In the genomic region with DNA sequence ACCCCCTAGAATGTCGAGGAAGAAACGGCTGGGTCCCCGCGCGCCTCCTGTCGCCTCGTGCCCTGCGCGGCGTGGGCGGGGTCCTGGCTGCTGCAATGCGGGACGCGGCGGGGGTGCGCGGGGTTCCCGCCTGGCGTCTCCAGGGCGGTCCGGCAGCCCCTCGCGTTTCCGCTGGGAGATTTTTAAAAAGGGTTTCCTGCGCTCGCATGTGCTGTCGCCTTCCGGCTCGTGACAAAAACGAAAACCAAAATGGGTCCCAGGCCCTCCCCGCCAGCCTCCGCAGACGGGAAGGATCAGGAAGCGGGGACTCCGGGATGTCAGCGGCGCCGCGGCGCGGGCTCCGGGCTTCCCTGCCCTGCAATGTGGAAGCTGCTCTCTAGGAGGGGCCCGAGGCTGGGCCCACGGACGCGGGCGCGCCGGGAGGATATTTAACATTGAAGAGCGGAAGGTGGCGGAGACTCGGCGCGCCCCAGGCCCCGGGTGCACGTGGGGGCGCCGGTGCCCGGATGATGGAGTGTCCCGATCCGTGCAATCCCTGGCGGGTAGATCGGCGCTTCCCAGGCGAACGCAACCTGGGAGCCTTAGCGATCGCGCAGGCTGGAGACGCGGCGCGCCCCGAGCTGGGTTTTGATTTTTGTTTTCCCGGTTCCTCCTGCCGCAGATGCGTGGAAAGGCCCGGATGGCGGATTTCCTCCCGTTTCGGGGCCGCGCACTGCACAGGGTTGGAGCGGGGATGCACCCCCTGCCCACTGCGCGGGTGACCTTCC, we compare ENCODE assay signal across 8 cellular contexts. TPM values are rescaled to one million over a fixed set of nuclear protein-coding genes. Genes with fewer than 3 reads are reported as not detected.
A peak's percentile ranks its signal among the peaks of the same experiment; 100 is the strongest.
DNase-seq lines count a peak whose midpoint lies in the region; ATAC-seq, FAIRE-seq and TF ChIP-seq lines count a peak whose summit lies in the region.

No MANE protein-coding gene starts in this region.

- H3K36me3 Mint-ChIP-seq in IgD-negative memory B cell = peaks cover 2% of the 10 kb centered on the region

- WGBS in GM12878 (ENCODE audit: insufficient coverage, insufficient replicate concordance, low lambda C conversion rate, missing lambda C conversion rate) = under 1% methylated on average over 85 of the region's 86 CpGs
- no CpG with 5 or more reads among the region's 86 CpGs for whole genome bisulfite sequencing in iPS DF 6.9 (ENCODE audit: insufficient coverage, insufficient read length)

- CTCF ChIA-PET in GM12878 (lab: Yijun Ruan, JAX) = interaction anchor here (0.6 to 0.9 kb wide), 2 partner anchors 25 to 129 kb away, joined by 3 read pairs; no protein-coding TSS in a partner anchor

- SMC1A ChIA-PET in GM12878 (lab: Charles Lee; ENCODE audit: uncharacterized antibody, unreplicated experiment) = no interaction called here

- TF ChIP-seq RAD21 in GM12878 (IDR thresholded peaks at IDR 0.05; ENCODE audit: insufficient read depth, low read depth, low read length) = 0 out of 2 replicates have a peak, but pooled peaks have one; percentile 9

- POLR2A ChIA-PET in GM12878 (lab: Charles Lee) = interaction anchor here (1.0 kb wide), 1 partner anchor 104 kb away, joined by 4 read pairs; the partner anchor contains the start of gene PITRM1

- H3K27me3 Mint-ChIP-seq in IgD-negative memory B cell = no peaks in the 10 kb centered on the region

- H3K27me3 ChIP-seq in GM12878 (replicated peaks in 1 of 2; ENCODE audit: control insufficient read depth in 2 of 2, insufficient read depth in 2 of 2, low read length in 1 of 2) = no peaks in the 10 kb centered on the region; a peak in 1 of 4 replicates
- no peaks in the 10 kb centered on the region for H3K27me3 ChIP-seq in iPS DF 6.9 (ENCODE audit: control insufficient read depth, insufficient read depth, low read length)
- H3K27me3 ChIP-seq in skeletal muscle tissue (ENCODE audit: control insufficient read depth in 3 of 3, insufficient read depth in 3 of 3, low read length in 3 of 3) = peaks cover 8 to 41% (median 19%) of the 10 kb centered on the region in 3 donors

- FAIRE-seq in GM12878 (lab: Jason Lieb, UNC) = no peak

- H2AFZ ChIP-seq in GM12878 (ENCODE audit: control insufficient read depth, low read depth, low read length) = peak overlapping the region; percentile 78

- DNase-seq in D341Med (ENCODE audit: low spot score) = peak; percentile 80
- peak; percentile 27 for DNase-seq in T1000 (lab: John Stamatoyannopoulos, UW)
- no peak for DNase-seq in GM12878 (ENCODE audit: low read depth, low spot score)
- no peak for DNase-seq in iPS DF 6.9 (ENCODE audit: low read depth, low spot score)
- no peak for DNase-seq in NCI-H226

- ATAC-seq in GM21381 (IDR thresholded peaks at IDR 0.05; ENCODE audit: unreplicated experiment) = peak; percentile 34
- peak; percentile 67 for ATAC-seq in GM12878

- no peaks in the 10 kb centered on the region for H3K9me3 Mint-ChIP-seq in IgD-negative memory B cell

- H3K9me3 ChIP-seq in GM12878 (replicated peaks; ENCODE audit: control insufficient read depth, insufficient read depth, low read length) (no peaks in the 10 kb centered on the region), iPS DF 6.9 (ENCODE audit: control insufficient read depth, insufficient read depth, low read length) (no peaks in the 10 kb centered on the region), skeletal muscle tissue (ENCODE audit: control insufficient read depth in 3 of 3, low read length in 3 of 3) (no peaks in the 10 kb centered on the region)

- H3K4me3 ChIP-seq in GM12878 (peak overlapping the region; percentile 100), iPS DF 6.9 (ENCODE audit: low read length) (peak overlapping the region; percentile 72), skeletal muscle tissue (ENCODE audit: low read length in 3 of 3) (peak overlapping the region; percentile 69 to 76 (median 71))

- H3K4me3 Mint-ChIP-seq in IgD-negative memory B cell = peak overlapping the region; percentile 89 to 97 (median 96)

- peak; percentile 69 for TF ChIP-seq POLR2A in GM12878 (IDR thresholded peaks at IDR 0.05; ENCODE audit: low read depth, low read length)

- TF ChIP-seq EP300 in GM12878 (IDR thresholded peaks at IDR 0.05; ENCODE audit: borderline replicate concordance in 1 of 2, control insufficient read depth in 1 of 2, low read depth in 2 of 2, low read length in 2 of 2) = 0 out of 4 replicates have a peak, but pooled peaks of 1 of the 2 experiments have one; percentile 9

- H4K20me1 ChIP-seq in GM12878 (ENCODE audit: control insufficient read depth, insufficient read depth) = peaks cover 17% of the 10 kb centered on the region

- peak overlapping the region; percentile 90 for H3K9ac ChIP-seq in GM12878 (ENCODE audit: control insufficient read depth, insufficient read depth, low read length)
- H3K9ac ChIP-seq in skeletal muscle tissue (ENCODE audit: low read depth in 1 of 3, low read length in 3 of 3) = peak overlapping the region; percentile 53 to 76 (median 66)

- intact Hi-C loops in GM12878 (cut with micrococcal nuclease; ENCODE audit: unreplicated experiment) = no loop called here

- H3K79me2 ChIP-seq in GM12878 (ENCODE audit: control insufficient read depth, insufficient read depth, low read length) = peaks cover 60% of the 10 kb centered on the region

- peak overlapping the region in 2 of 3 donors; percentile 54 to 64 for H3K27ac Mint-ChIP-seq in IgD-negative memory B cell

- TF ChIP-seq CTCF in GM12878 (IDR thresholded peaks at IDR 0.05 in 2 of 3, conservative IDR thresholded peaks at IDR 0.05 in 1 of 3; ENCODE audit: control insufficient read depth in 2 of 3, extremely low read depth in 1 of 3, insufficient read depth in 1 of 3, low read depth in 3 of 3, low read length in 3 of 3) = no peak

- RAD21 ChIA-PET in GM12878 (lab: Charles Lee; ENCODE audit: unreplicated experiment) = interaction anchor here (1.0 kb wide), 1 partner anchor 20 kb away, joined by 3 read pairs; no protein-coding TSS in a partner anchor

- BruUV-seq in GM12878 (replicated peaks; lab: Mats Ljungman, UMichigan) = no TSS peak

- peak overlapping the region; percentile 85 for H3K27ac ChIP-seq in GM12878 (ENCODE audit: control insufficient read depth, insufficient read depth)
- H3K27ac ChIP-seq in iPS DF 6.9 (ENCODE audit: low read length) = no peak overlapping the region
- no peak overlapping the region for H3K27ac ChIP-seq in skeletal muscle tissue (ENCODE audit: low read depth, low read length)

- peak overlapping the region; percentile 59; the same call in 1 of the 2 replicates for H3K4me2 ChIP-seq in GM12878 (ENCODE audit: control insufficient read depth, insufficient read depth)

- H3K36me3 ChIP-seq in GM12878 (ENCODE audit: control insufficient read depth in 2 of 2, insufficient read depth in 2 of 2, low read length in 1 of 2) (peaks cover 2 to 20% of the 10 kb centered on the region in 2 experiments), iPS DF 6.9 (ENCODE audit: control insufficient read depth, insufficient read depth, low read length) (peaks cover 4% of the 10 kb centered on the region; the same call in 1 of the 2 replicates), skeletal muscle tissue (ENCODE audit: control insufficient read depth in 3 of 3, insufficient read depth in 3 of 3, low read length in 3 of 3) (no peaks in the 10 kb centered on the region)

- in situ Hi-C loops in GM12878 (cut with MboI) = no loop called here

- peaks cover 12 to 33% (median 17%) of the 10 kb centered on the region in 3 donors for H3K4me1 Mint-ChIP-seq in IgD-negative memory B cell

- H3K4me1 ChIP-seq in GM12878 (ENCODE audit: control insufficient read depth, insufficient read depth, low read length) = peaks cover 12% of the 10 kb centered on the region
- peaks cover 4% of the 10 kb centered on the region; the same call in 1 of the 2 replicates for H3K4me1 ChIP-seq in iPS DF 6.9 (ENCODE audit: control insufficient read depth, insufficient read depth, low read length)
- H3K4me1 ChIP-seq in skeletal muscle tissue (ENCODE audit: control insufficient read depth in 3 of 3, insufficient read depth in 3 of 3, low read length in 3 of 3) = peaks cover 5 to 7% (median 6%) of the 10 kb centered on the region in 3 donors

TF ChIP-seq in GM12878, 131 proteins besides CTCF, POLR2A, EP300 and RAD21 (continues in another document):
- peak; percentile 74 to 83 for TF ChIP-seq BHLHE40 (IDR thresholded peaks at IDR 0.05; ENCODE audit: borderline replicate concordance in 1 of 2, low read depth in 2 of 2, low read length in 1 of 2)
- TF ChIP-seq RELB (IDR thresholded peaks at IDR 0.05; ENCODE audit: low read depth) = peak; percentile 51; the same call in 1 of the 2 replicates
- TF ChIP-seq GABPA (IDR thresholded peaks at IDR 0.05; ENCODE audit: low read depth) = peak; percentile 76
- peak; percentile 42; the same call in 1 of the 2 replicates for TF ChIP-seq GATAD2B (conservative IDR thresholded peaks at IDR 0.05; ENCODE audit: low read depth)

RNA-seq across cellular contexts. Expression of gene PFKP, which starts 1.0 kb away (rescaled TPM):
- 42.2 TPM for polyA plus RNA-seq in IgD-negative memory B cell
- total RNA-seq in GM12878 (2013; cell fraction: nucleolus; rRNA removed) = 462 and 515 TPM in 2 replicates
- 111 and 118 TPM in 2 replicates for total RNA-seq in GM12878 (2014; rRNA removed)
- total RNA-seq in GM12878 (2014; rRNA removed; fragmentation: Illumina TruSeq; extraction: Trizol) = 69.5 and 79.2 TPM in 2 replicates
- total RNA-seq in GM12878 (2021) = 129 and 130 TPM in 2 replicates
- 73.8 TPM for polyA plus RNA-seq in GM12878 (2011; ENCODE audit: low read depth)
- polyA plus RNA-seq in GM12878 (2011; rRNA removed) = 107 and 145 TPM in 2 replicates
- 117 and 136 TPM in 2 replicates for polyA plus RNA-seq in GM12878 (2011; cell fraction: cytosol; rRNA removed)
- 731 and 734 TPM in 2 replicates for polyA plus RNA-seq in GM12878 (2011; cell fraction: nucleus; rRNA removed)
- polyA plus RNA-seq in GM12878 (2012) = 117 and 160 TPM in 2 replicates
- 61.8 and 62.4 TPM in 2 replicates for polyA plus RNA-seq in GM12878 (2014; fragmentation: Illumina TruSeq; extraction: Trizol)
- polyA plus RNA-seq in GM12878 (2014; fragmentation: Nextera tagmentation; extraction: Ambion mirVana) = 10 to 100 TPM; 27.0 to 45.0 TPM
- 90.7 and 99.9 TPM in 2 replicates for polyA plus RNA-seq in GM12878 (2014; rRNA removed)
- polyA plus RNA-seq in GM12878 (2016; fragmentation: Nextera tagmentation; extraction: Ambion mirVana) = 100 to 1,000 TPM; 101 to 111 TPM
- 99.6 and 153 TPM in 2 replicates for polyA minus RNA-seq in GM12878 (2011; rRNA and poly(A)+ RNA removed)
- 77.0 and 77.2 TPM in 2 replicates for polyA minus RNA-seq in GM12878 (2011; cell fraction: cytosol; rRNA and poly(A)+ RNA removed)
- polyA minus RNA-seq in GM12878 (2011; cell fraction: nucleus; rRNA and poly(A)+ RNA removed) = 161 and 211 TPM in 2 replicates
- total RNA-seq in skeletal muscle tissue = 12.5 TPM

Comparison
In these comparisons a context has a peak if more than half of its experiments do, and no peak if none do; other contexts are left out.
1. DNase-seq: peak in D341Med (single experiment) and T1000 (single experiment); none in GM12878 (single experiment), iPS DF 6.9 (single experiment) and NCI-H226 (single experiment).
2. Peak in every context shown above with its lines, with median percentiles within 50 percentile points of each other: H3K4me3 ChIP-seq.